28 cellular contexts compared by ENCODE assay signal in the genomic region with DNA sequence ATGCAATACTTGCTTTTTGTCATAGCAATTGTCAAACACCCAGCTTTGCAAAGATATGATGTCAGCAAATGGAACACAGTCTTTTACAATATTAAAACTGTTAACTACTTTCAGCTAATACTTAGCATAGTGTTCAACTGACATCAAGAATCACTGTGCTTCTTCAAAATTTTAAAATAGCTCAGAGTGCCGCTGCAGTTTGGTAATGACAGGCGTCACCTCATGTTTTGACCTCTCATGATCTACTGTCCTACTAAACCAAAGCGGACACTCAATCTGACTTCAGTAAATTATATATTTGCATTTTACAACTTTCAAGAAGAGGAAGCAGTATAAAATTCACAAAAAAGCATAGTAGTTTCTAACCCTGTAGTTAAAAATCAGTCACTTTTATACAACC. TPM values are rescaled to one million over a fixed set of nuclear protein-coding genes. Genes with fewer than 3 reads are reported as not detected.
"Had no signal": no experiment of that assay in that cellular context is flagged by ENCODE, and none has a peak within 500 bp of the region (broad histone marks: within the 10 kb centered on the region; RNA-seq: fewer than 3 reads in every experiment).

No MANE protein-coding gene starts in this region.

- H3K4me3 ChIP-seq: cardiac muscle cell, coronary artery, mucosa of descending colon, ovary had no signal

- H3K9me3 ChIP-seq: adrenal gland, ascending aorta, lower lobe of right lung, mucosa of descending colon, neutrophil, ovary, tibial nerve had no signal

- H3K36me3 ChIP-seq: adrenal gland, ascending aorta, cardiac muscle cell, lower lobe of right lung, neutrophil, ovary, tibial nerve had no signal

- ATAC-seq: lower lobe of right lung; mucosa of descending colon; natural killer cell treated with Interleukin-12 subunit alpha and Interleukin-12 subunit beta and Interleukin-15 and Interleukin-18, amount 100 ng/mL, for 72 hours had no signal

- H3K27me3 ChIP-seq: ascending aorta, ovary had no signal

- DNase-seq: activated CD4-positive, alpha-beta memory T cell treated with anti-CD3 and anti-CD28 coated beads for 36 hours; activated CD4-positive, alpha-beta T cell treated with anti-CD3 and anti-CD28 coated beads, Interleukin-2, amount 10 ng/mL, durations not matched to agents 24 days and 14 days; activated CD8-positive, alpha-beta memory T cell treated with anti-CD3 and anti-CD28 coated beads, Interleukin-2, amount 50 U/mL, for 4 hours; activated effector memory CD4-positive, alpha-beta T cell treated with anti-CD3 and anti-CD28 coated beads, Interleukin-2, amount 50 U/mL, for 16 hours; activated naive CD4-positive, alpha-beta T cell treated with anti-CD3 and anti-CD28 coated beads for 36 hours; activated naive CD8-positive, alpha-beta T cell treated with anti-CD3 and anti-CD28 coated beads for 36 hours; activated T-cell treated with anti-CD3 and anti-CD28 coated beads, Interleukin-2, amount 50 U/mL, for 1 hour; adrenal gland; dorsolateral prefrontal cortex; effector memory CD4-positive, alpha-beta T cell; lower lobe of right lung; mucosa of descending colon; ovary; retina; stimulated activated CD4-positive, alpha-beta T cell treated with anti-CD3 and anti-CD28 coated beads, Interleukin-15, amount 100 ng/mL, for 24 hours; stimulated activated naive CD4-positive, alpha-beta T cell; SW 1271; T-helper 9 cell had no signal

- H3K4me1 ChIP-seq: adrenal gland, ascending aorta, lower lobe of right lung had no signal

- H3K27ac ChIP-seq: adrenal gland, ascending aorta, cardiac muscle cell, coronary artery, dorsolateral prefrontal cortex, lower lobe of right lung, neutrophil, ovary, tibial nerve, VCaP had no signal

RNA-seq across cellular contexts. Expression of gene FMO1, which starts 2.0 kb away (rescaled TPM):
- total RNA-seq: activated CD4-positive, alpha-beta memory T cell treated with anti-CD3 and anti-CD28 coated beads for 36 hours; activated CD4-positive, alpha-beta T cell treated with anti-CD3 and anti-CD28 coated beads, Interleukin-2, amount 10 ng/mL, durations not matched to agents 24 days and 14 days; activated CD8-positive, alpha-beta memory T cell treated with anti-CD3 and anti-CD28 coated beads for 36 hours; activated naive CD4-positive, alpha-beta T cell treated with anti-CD3 and anti-CD28 coated beads for 36 hours; activated naive CD8-positive, alpha-beta T cell treated with anti-CD3 and anti-CD28 coated beads for 36 hours; activated T-helper 1 cell treated with anti-CD3 and anti-CD28 coated beads, Interleukin-12 subunit alpha, Interleukin-12 subunit beta, Interleukin-2, Interleukin-4 antibody, amounts not matched to agents 30 ng/mL and 10 ng/mL and 1 ng/mL, durations not matched to agents 14 hours and 24 hours and 36 hours; ascending aorta; cardiac muscle cell; epithelial cell of proximal tubule; mucosa of descending colon; natural killer cell treated with Interleukin-12 subunit alpha and Interleukin-12 subunit beta and Interleukin-15 and Interleukin-18, amount 100 ng/mL, for 72 hours had no signal
